In genomic region chr20:62045529-62046277, GRCh38 we compare ENCODE assay signal across 20 cellular contexts.
"Had no signal": no experiment of that assay in that cellular context is flagged by ENCODE, and none has a peak within 500 bp of the region (broad histone marks: within the 10 kb centered on the region; RNA-seq: fewer than 3 reads in every experiment).

No MANE protein-coding gene starts in this region.

- H3K4me1 ChIP-seq: suprapubic skin had no signal

- H3K4me3 ChIP-seq: adrenal gland, psoas muscle, right lobe of liver, suprapubic skin, upper lobe of right lung had no signal

- H3K27ac Mint-ChIP-seq: activated CD4-positive, alpha-beta T cell treated with anti-CD3 and anti-CD28 coated beads, Interleukin-2, amount 10 ng/mL, durations not matched to agents 7 days and 5 days; memory B cell; natural killer cell; T-helper 17 cell had no signal

- DNase-seq: activated CD4-positive, alpha-beta T cell treated with anti-CD3 and anti-CD28 coated beads, Interleukin-2, amount 10 ng/mL, durations not matched to agents 7 days and 5 days; activated CD4-positive, CD25-positive, alpha-beta regulatory T cell; activated CD8-positive, alpha-beta memory T cell treated with anti-CD3 and anti-CD28 coated beads for 24 hours; activated naive CD4-positive, alpha-beta T cell treated with anti-CD3 and anti-CD28 coated beads, Interleukin-2, amount 50 U/mL, for 16 hours; activated T-cell treated with anti-CD3 and anti-CD28 coated beads for 4 hours; adrenal gland; dermis blood vessel endothelial cell; erythroblast; glutamatergic neuron; natural killer cell; occipital lobe; psoas muscle; stimulated activated CD4-positive, alpha-beta T cell treated with anti-CD3 and anti-CD28 coated beads, Interleukin-2, amount 100 ng/mL, for 24 hours; stimulated activated naive CD8-positive, alpha-beta T cell treated with anti-CD3 and anti-CD28 coated beads, Interleukin-15, Interleukin-2, amounts not matched to agents 100 U/mL and 50 U/mL, for 24 hours; T-helper 17 cell; upper lobe of right lung had no signal

- H3K27ac ChIP-seq: psoas muscle, right lobe of liver, suprapubic skin, upper lobe of right lung had no signal

- H3K27me3 Mint-ChIP-seq: activated CD4-positive, alpha-beta T cell treated with anti-CD3 and anti-CD28 coated beads, Interleukin-2, amount 10 ng/mL, durations not matched to agents 7 days and 5 days; central memory CD8-positive, alpha-beta T cell; memory B cell; T-helper 17 cell had no signal

- H3K36me3 Mint-ChIP-seq: natural killer cell had no signal

- H3K4me3 Mint-ChIP-seq: activated CD4-positive, alpha-beta T cell treated with anti-CD3 and anti-CD28 coated beads, Interleukin-2, amount 10 ng/mL, durations not matched to agents 7 days and 5 days; central memory CD8-positive, alpha-beta T cell; memory B cell; natural killer cell; T-helper 17 cell had no signal

- H3K9me3 Mint-ChIP-seq: activated CD4-positive, alpha-beta T cell treated with anti-CD3 and anti-CD28 coated beads, Interleukin-2, amount 10 ng/mL, durations not matched to agents 7 days and 5 days; central memory CD8-positive, alpha-beta T cell; memory B cell; natural killer cell had no signal

- H3K36me3 ChIP-seq: adrenal gland, right lobe of liver, suprapubic skin, upper lobe of right lung had no signal

- H3K9me3 ChIP-seq: adrenal gland, psoas muscle, right lobe of liver, suprapubic skin, upper lobe of right lung had no signal

- ATAC-seq: natural killer cell; psoas muscle; stimulated activated naive CD8-positive, alpha-beta T cell treated with anti-CD3 and anti-CD28 coated beads, Interleukin-15, Interleukin-2, amounts not matched to agents 100 U/mL and 50 U/mL, for 24 hours; T-helper 17 cell; upper lobe of right lung had no signal

- H3K27me3 ChIP-seq: adrenal gland, right lobe of liver, suprapubic skin, upper lobe of right lung had no signal
